Comparison of ENCODE assay signal across 8 cellular contexts in the genomic region with DNA sequence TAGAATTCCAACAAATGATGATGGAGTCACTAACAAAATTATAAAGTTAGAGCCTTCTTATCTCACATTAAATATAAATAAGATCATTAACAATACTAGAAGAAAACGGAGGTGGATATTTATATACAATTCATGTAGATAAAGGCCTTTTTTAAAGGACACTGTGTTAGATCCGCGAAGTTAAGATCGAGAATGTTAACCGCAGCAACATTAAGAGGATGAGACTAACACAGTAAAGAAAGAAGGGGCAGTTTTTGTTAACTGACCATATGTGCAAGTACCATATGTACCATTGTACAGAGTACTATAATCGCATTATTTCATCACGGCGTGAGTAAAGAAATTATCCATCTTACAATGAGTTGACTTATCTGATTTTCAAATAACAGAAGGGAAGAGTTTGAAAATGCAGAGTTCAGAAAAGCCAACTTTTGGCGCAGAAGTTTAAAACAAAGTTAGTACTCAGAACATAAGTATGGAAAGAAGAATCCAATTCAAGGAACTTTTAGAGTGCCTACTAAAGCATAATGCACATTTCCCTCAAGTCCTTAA. TPM values are rescaled to one million over a fixed set of nuclear protein-coding genes. Genes with fewer than 3 reads are reported as not detected.
DNase-seq lines count a peak whose midpoint lies in the region; ATAC-seq and TF ChIP-seq lines count a peak whose summit lies in the region.

No MANE protein-coding gene starts in this region.

- CTCF ChIA-PET in activated CD4-positive, alpha-beta T cell treated with anti-CD3 and anti-CD28 coated beads, Interleukin-2, amount 10 ng/mL, durations not matched to agents 7 days and 5 days (lab: Charles Lee) = no interaction called here

- H3K36me3 ChIP-seq in kidney epithelial cell (ENCODE audit: control insufficient read depth, insufficient read depth, low read length) (no peaks in the 10 kb centered on the region), thoracic aorta (no peaks in the 10 kb centered on the region)

- H3K4me3 Mint-ChIP-seq in activated CD4-positive, alpha-beta T cell treated with anti-CD3 and anti-CD28 coated beads, Interleukin-2, amount 10 ng/mL, durations not matched to agents 7 days and 5 days = peak overlapping the region; percentile 90
- peak overlapping the region; percentile 92 for H3K4me3 Mint-ChIP-seq in activated T-helper 1 cell treated with anti-CD3 and anti-CD28 coated beads, Interleukin-12 subunit alpha, Interleukin-12 subunit beta, Interleukin-2, Interleukin-4 antibody, amounts not matched to agents 30 ng/mL and 10 ng/mL and 1 ng/mL, durations not matched to agents 14 hours and 24 hours and 36 hours

- H3K27me3 ChIP-seq in kidney epithelial cell (ENCODE audit: control insufficient read depth, insufficient read depth, low read length) (no peaks in the 10 kb centered on the region), thoracic aorta (replicated peaks; ENCODE audit: insufficient read depth) (no peaks in the 10 kb centered on the region)

- H3K9me3 ChIP-seq in thoracic aorta = no peaks in the 10 kb centered on the region

- POLR2A ChIA-PET in activated CD4-positive, alpha-beta T cell treated with anti-CD3 and anti-CD28 coated beads, Interleukin-2, amount 10 ng/mL, durations not matched to agents 7 days and 5 days (lab: Charles Lee) = no interaction called here

- ATAC-seq in thoracic aorta (ENCODE audit: insufficient number of reproducible peaks, low FRiP score, low read depth) (no peak), HG03039 (IDR thresholded peaks at IDR 0.05; ENCODE audit: unreplicated experiment) (no peak)

- peaks cover 26% of the 10 kb centered on the region for H3K4me1 Mint-ChIP-seq in activated CD4-positive, alpha-beta T cell treated with anti-CD3 and anti-CD28 coated beads, Interleukin-2, amount 10 ng/mL, durations not matched to agents 7 days and 5 days
- H3K4me1 Mint-ChIP-seq in activated T-helper 1 cell treated with anti-CD3 and anti-CD28 coated beads, Interleukin-12 subunit alpha, Interleukin-12 subunit beta, Interleukin-2, Interleukin-4 antibody, amounts not matched to agents 30 ng/mL and 10 ng/mL and 1 ng/mL, durations not matched to agents 14 hours and 24 hours and 36 hours (ENCODE audit: low read depth) = peaks cover 32% of the 10 kb centered on the region

- H3K27me3 Mint-ChIP-seq in activated CD4-positive, alpha-beta T cell treated with anti-CD3 and anti-CD28 coated beads, Interleukin-2, amount 10 ng/mL, durations not matched to agents 7 days and 5 days = peaks cover 18% of the 10 kb centered on the region
- peaks cover 14% of the 10 kb centered on the region for H3K27me3 Mint-ChIP-seq in activated T-helper 1 cell treated with anti-CD3 and anti-CD28 coated beads, Interleukin-12 subunit alpha, Interleukin-12 subunit beta, Interleukin-2, Interleukin-4 antibody, amounts not matched to agents 30 ng/mL and 10 ng/mL and 1 ng/mL, durations not matched to agents 14 hours and 24 hours and 36 hours (ENCODE audit: insufficient read depth)

- H3K27ac ChIP-seq in thoracic aorta = peak overlapping the region in 1 of 2 donors; percentile 83

- H3K36me3 Mint-ChIP-seq in activated CD4-positive, alpha-beta T cell treated with anti-CD3 and anti-CD28 coated beads, Interleukin-2, amount 10 ng/mL, durations not matched to agents 7 days and 5 days (ENCODE audit: low read depth) = peaks cover 19% of the 10 kb centered on the region
- peaks cover 14% of the 10 kb centered on the region for H3K36me3 Mint-ChIP-seq in activated T-helper 1 cell treated with anti-CD3 and anti-CD28 coated beads, Interleukin-12 subunit alpha, Interleukin-12 subunit beta, Interleukin-2, Interleukin-4 antibody, amounts not matched to agents 30 ng/mL and 10 ng/mL and 1 ng/mL, durations not matched to agents 14 hours and 24 hours and 36 hours (ENCODE audit: low read depth)

- peak overlapping the region; percentile 97 for H3K27ac Mint-ChIP-seq in activated CD4-positive, alpha-beta T cell treated with anti-CD3 and anti-CD28 coated beads, Interleukin-2, amount 10 ng/mL, durations not matched to agents 7 days and 5 days
- H3K27ac Mint-ChIP-seq in activated T-helper 1 cell treated with anti-CD3 and anti-CD28 coated beads, Interleukin-12 subunit alpha, Interleukin-12 subunit beta, Interleukin-2, Interleukin-4 antibody, amounts not matched to agents 30 ng/mL and 10 ng/mL and 1 ng/mL, durations not matched to agents 14 hours and 24 hours and 36 hours = peak overlapping the region; percentile 97

- intact Hi-C loops in activated T-helper 1 cell treated with anti-CD3 and anti-CD28 coated beads, Interleukin-12 subunit alpha, Interleukin-12 subunit beta, Interleukin-2, Interleukin-4 antibody, amounts not matched to agents 30 ng/mL and 10 ng/mL and 1 ng/mL, durations not matched to agents 14 hours and 24 hours and 36 hours (cut with micrococcal nuclease) = loop anchor here (2.0 to 5.0 kb wide), 5 partner anchors 66 to 1664 kb away; a partner anchor contains a TSS

- H3K4me3 ChIP-seq in kidney epithelial cell (ENCODE audit: low read depth, low read length) (peak overlapping the region; percentile 72), thoracic aorta (peak overlapping the region; percentile 95)

- peaks cover 16 to 21% of the 10 kb centered on the region in 2 donors for H3K4me1 ChIP-seq in thoracic aorta (ENCODE audit: control insufficient read depth in 1 of 2, low read depth in 2 of 2)

- no peak for DNase-seq in activated CD4-positive, alpha-beta T cell treated with anti-CD3 and anti-CD28 coated beads, Interleukin-2, amount 10 ng/mL, durations not matched to agents 7 days and 5 days
- no peak for DNase-seq in activated CD4-positive, alpha-beta T cell treated with anti-CD3 and anti-CD28 coated beads for 48 hours
- no peak for DNase-seq in activated T-helper 1 cell treated with anti-CD3 and anti-CD28 coated beads, Interleukin-12 subunit alpha, Interleukin-12 subunit beta, Interleukin-2, Interleukin-4 antibody, amounts not matched to agents 30 ng/mL and 10 ng/mL and 1 ng/mL, durations not matched to agents 14 hours and 24 hours and 36 hours (ENCODE audit: low spot score)
- DNase-seq in kidney epithelial cell (ENCODE audit: low read depth) (no peak), thoracic aorta (ENCODE audit: low spot score) (no peak), NCI-H1436 (lab: John Stamatoyannopoulos, UW) (no peak), SW 1271 (lab: John Stamatoyannopoulos, UW) (no peak)

- H3K9me3 Mint-ChIP-seq in activated CD4-positive, alpha-beta T cell treated with anti-CD3 and anti-CD28 coated beads, Interleukin-2, amount 10 ng/mL, durations not matched to agents 7 days and 5 days = peaks cover 18% of the 10 kb centered on the region
- H3K9me3 Mint-ChIP-seq in activated T-helper 1 cell treated with anti-CD3 and anti-CD28 coated beads, Interleukin-12 subunit alpha, Interleukin-12 subunit beta, Interleukin-2, Interleukin-4 antibody, amounts not matched to agents 30 ng/mL and 10 ng/mL and 1 ng/mL, durations not matched to agents 14 hours and 24 hours and 36 hours = peaks cover 23% of the 10 kb centered on the region

- no peak for TF ChIP-seq CTCF in kidney epithelial cell (IDR thresholded peaks at IDR 0.05; ENCODE audit: insufficient read depth, low read length, poor library complexity, severe bottlenecking)
- no peak for TF ChIP-seq CTCF in thoracic aorta (IDR thresholded peaks at IDR 0.05)

RNA-seq across cellular contexts. Expression of a gene that starts 1.4 kb away (rescaled TPM):
- 10 to 100 TPM; 11.2 to 12.6 TPM for total RNA-seq in activated CD4-positive, alpha-beta T cell treated with anti-CD3 and anti-CD28 coated beads, Interleukin-2, amount 10 ng/mL, durations not matched to agents 7 days and 5 days
- total RNA-seq in activated T-helper 1 cell treated with anti-CD3 and anti-CD28 coated beads, Interleukin-12 subunit alpha, Interleukin-12 subunit beta, Interleukin-2, Interleukin-4 antibody, amounts not matched to agents 30 ng/mL and 10 ng/mL and 1 ng/mL, durations not matched to agents 14 hours and 24 hours and 36 hours = 13.1 and 13.3 TPM in 2 replicates
- 13.0 and 15.4 TPM in 2 replicates for total RNA-seq in kidney epithelial cell
- total RNA-seq in thoracic aorta = 10 to 100 TPM; 18.3 to 31.7 TPM
